ENCODE assay signal across 1 cellular context in the genomic region with DNA sequence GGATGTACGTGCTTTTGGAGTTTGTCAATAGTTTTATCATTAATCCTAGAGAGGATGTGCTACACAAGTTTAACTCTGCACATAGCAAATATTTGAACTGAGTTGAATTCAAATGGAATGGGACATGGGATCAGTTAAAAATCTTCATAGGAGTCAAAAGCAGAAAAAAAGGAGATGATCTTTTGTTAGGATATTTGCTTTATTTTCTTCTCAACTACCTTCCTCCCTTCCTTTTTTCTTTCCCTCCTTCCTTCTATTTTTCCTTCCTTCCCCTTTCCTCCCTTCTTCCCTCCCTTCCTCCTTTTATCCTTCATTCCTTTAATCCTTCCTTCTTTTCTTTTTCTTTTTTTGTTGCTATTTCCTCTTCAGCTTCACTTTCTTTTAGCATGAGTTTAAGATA.
TF ChIP-seq lines count a peak whose summit lies in the region.

No MANE protein-coding gene starts in this region.

TF ChIP-seq in K562, 482 proteins besides CTCF, POLR2A, EP300 and RAD21:
- TF ChIP-seq TAF9B (IDR thresholded peaks at IDR 0.05; ENCODE audit: partially characterized antibody) (peak; percentile 26), HSF4 (CRISPR knock-in tag; IDR thresholded peaks at IDR 0.05; ENCODE audit: borderline replicate concordance) (no peak), TCF7L2 (IDR thresholded peaks at IDR 0.05; ENCODE audit: low read depth, low read length) (no peak), PCBP2 (IDR thresholded peaks at IDR 0.05; ENCODE audit: low read depth, low read length, poor library complexity, severe bottlenecking) (peak; percentile 89)
